Comparison of ENCODE assay signal across 1 cellular context in genomic region chr16:83781-84615, GRCh38.
TF ChIP-seq lines count a peak whose summit lies in the region.

No MANE protein-coding gene starts in this region.

TF ChIP-seq in endothelial cell of umbilical vein, 7 proteins besides CTCF, POLR2A, EP300 and RAD21:
- no peak for TF ChIP-seq MAX (IDR thresholded peaks at IDR 0.05; ENCODE audit: insufficient read depth, insufficient read length)
- peak; percentile 49 for TF ChIP-seq FOS (IDR thresholded peaks at IDR 0.05; ENCODE audit: borderline replicate concordance, insufficient read depth, low read length)
- TF ChIP-seq MYC (IDR thresholded peaks at IDR 0.05; ENCODE audit: low read depth, low read length): no peak
- TF ChIP-seq GATA2 (IDR thresholded peaks at IDR 0.05; ENCODE audit: insufficient read depth, insufficient read length, low read depth, low read length): no peak
- TF ChIP-seq EZH2 (IDR thresholded peaks at IDR 0.05; ENCODE audit: borderline replicate concordance, low read depth, low read length, severe bottlenecking): no peak
- TF ChIP-seq JUN (IDR thresholded peaks at IDR 0.05; ENCODE audit: borderline replicate concordance, insufficient read depth, insufficient read length, low read depth): no peak
- peak; percentile 86 for TF ChIP-seq POLR2AphosphoS5 (IDR thresholded peaks at IDR 0.05; ENCODE audit: insufficient read depth, low read depth, low read length)
TF ChIP-seq in endothelial cell of umbilical vein: peak in this region for 2.
